In genomic region chr13:46716821-46717220, GRCh38 we compare ENCODE assay signal across 30 cellular contexts.
DNase-seq lines count a peak whose midpoint lies in the region; ATAC-seq and TF ChIP-seq lines count a peak whose summit lies in the region.
"Had no signal": no experiment of that assay in that cellular context is flagged by ENCODE, and none has a peak within 500 bp of the region (broad histone marks: within the 10 kb centered on the region; RNA-seq: fewer than 3 reads in every experiment).

No MANE protein-coding gene starts in this region.

- H3K4ac ChIP-seq in IMR-90 (ENCODE audit: low read depth, low read length): 0 out of 2 replicates have a peak overlapping the region, but pooled peaks have one; percentile 14

- no peaks in the 10 kb centered on the region for H3K9me3 Mint-ChIP-seq in nephron
- no peaks in the 10 kb centered on the region for H3K9me3 Mint-ChIP-seq in natural killer cell treated with Interleukin-12 subunit alpha and Interleukin-12 subunit beta and Interleukin-15 and Interleukin-18, amount 100 ng/mL, for 72 hours
- H3K9me3 Mint-ChIP-seq: activated CD4-positive, alpha-beta memory T cell treated with anti-CD3 and anti-CD28 coated beads for 36 hours; naive thymus-derived CD4-positive, alpha-beta T cell; T-helper 1 cell treated with Interleukin-12 subunit alpha and Interleukin-12 subunit beta and Interleukin-4 antibody, amounts not matched to agents 30 μg/mL and 1 μg/mL, for 36 hours had no signal

- H3K36me3 ChIP-seq in IMR-90 (ENCODE audit: control insufficient read depth, insufficient read depth, low read length) (peaks cover 8% of the 10 kb centered on the region), uterus (no peaks in the 10 kb centered on the region)
- H3K36me3 ChIP-seq: HAP-1 had no signal

- no peaks in the 10 kb centered on the region for H3K9me3 ChIP-seq in IMR-90 (ENCODE audit: control insufficient read depth, insufficient read depth, low read length)
- H3K9me3 ChIP-seq in uterus: no peaks in the 10 kb centered on the region
- H3K9me3 ChIP-seq: HAP-1, left ventricle myocardium inferior, upper lobe of right lung had no signal

- CTCF ChIA-PET in IMR-90 (lab: Yijun Ruan, JAX): interaction anchor here (0.6 kb wide), 1 partner anchor 890 kb away, joined by 10 read pairs; no protein-coding TSS in a partner anchor

- TF ChIP-seq POLR2A in IMR-90 (IDR thresholded peaks at IDR 0.05; ENCODE audit: low read depth, low read length): no peak
- TF ChIP-seq POLR2A in uterus (IDR thresholded peaks at IDR 0.05): no peak

- no peaks in the 10 kb centered on the region; the same call in 1 of the 2 replicates for H3K9me1 ChIP-seq in IMR-90 (ENCODE audit: insufficient read depth, low read length)

- H3K4me1 ChIP-seq in IMR-90 (ENCODE audit: control insufficient read depth, insufficient read depth, low read length) (0 out of 2 replicates have a peak, but pooled peaks cover 1% of the 10 kb centered on the region), uterus (peaks cover 0 to 6% of the 10 kb centered on the region in 2 donors)
- H3K4me1 ChIP-seq: HAP-1, upper lobe of right lung had no signal

- H2BK120ac ChIP-seq in IMR-90 (ENCODE audit: low read depth, low read length): no peak overlapping the region

- H4K91ac ChIP-seq in IMR-90 (ENCODE audit: insufficient read depth, low read depth, low read length): no peak overlapping the region

- peaks cover 4% of the 10 kb centered on the region for H3K36me3 Mint-ChIP-seq in nephron (ENCODE audit: low read depth)
- no peaks in the 10 kb centered on the region for H3K36me3 Mint-ChIP-seq in natural killer cell treated with Interleukin-12 subunit alpha and Interleukin-12 subunit beta and Interleukin-15 and Interleukin-18, amount 100 ng/mL, for 72 hours

- H4K5ac ChIP-seq in IMR-90 (ENCODE audit: low read depth, low read length): no peak overlapping the region

- dilution Hi-C loops in IMR-90 (cut with HindIII; ENCODE audit: low sequenced_read_pairs, unreplicated experiment): no loop called here

- H3K23ac ChIP-seq in IMR-90 (ENCODE audit: low read depth, low read length): no peak overlapping the region

- H3K9ac ChIP-seq in IMR-90 (ENCODE audit: low read depth, low read length): no peak overlapping the region

- H2AK5ac ChIP-seq in IMR-90 (ENCODE audit: low read depth, low read length): peak overlapping the region; percentile 75; the same call in 1 of the 2 replicates

- H2BK20ac ChIP-seq in IMR-90 (ENCODE audit: low read depth, low read length): no peak overlapping the region

- H3K4me3 Mint-ChIP-seq in nephron: no peak overlapping the region
- H3K4me3 Mint-ChIP-seq in natural killer cell treated with Interleukin-12 subunit alpha and Interleukin-12 subunit beta and Interleukin-15 and Interleukin-18, amount 100 ng/mL, for 72 hours: no peak overlapping the region
- H3K4me3 Mint-ChIP-seq: activated CD4-positive, alpha-beta memory T cell treated with anti-CD3 and anti-CD28 coated beads for 36 hours; naive thymus-derived CD4-positive, alpha-beta T cell; T-helper 1 cell treated with Interleukin-12 subunit alpha and Interleukin-12 subunit beta and Interleukin-4 antibody, amounts not matched to agents 30 μg/mL and 1 μg/mL, for 36 hours had no signal

- H3K56ac ChIP-seq in IMR-90 (ENCODE audit: extremely low read depth, insufficient read depth, low read length): no peak overlapping the region

- no peak overlapping the region for H3K27ac ChIP-seq in IMR-90 (ENCODE audit: insufficient read depth, low read length)
- H3K27ac ChIP-seq in uterus: no peak overlapping the region
- H3K27ac ChIP-seq: brain microvascular endothelial cell, C4-2B, dorsolateral prefrontal cortex, left ventricle myocardium inferior, RWPE1, upper lobe of right lung had no signal

- TF ChIP-seq CTCF in IMR-90 (conservative IDR thresholded peaks at IDR 0.05; ENCODE audit: low read depth, low read length): no peak
- TF ChIP-seq CTCF in nephron (IDR thresholded peaks at IDR 0.05; ENCODE audit: unreplicated experiment in 3 of 3): no peak
- no peak for TF ChIP-seq CTCF in uterus (IDR thresholded peaks at IDR 0.05)

- H3K79me1 ChIP-seq in IMR-90 (ENCODE audit: low read depth in 1 of 2, low read length in 2 of 2): peaks cover 4% of the 10 kb centered on the region in 2 experiments; a peak in 2 of 4 replicates

- H3K4me3 ChIP-seq in IMR-90 (ENCODE audit: insufficient read depth, low read depth, low read length) (no peak overlapping the region), uterus (no peak overlapping the region)
- H3K4me3 ChIP-seq: dorsolateral prefrontal cortex, HAP-1, left ventricle myocardium inferior, upper lobe of right lung had no signal

- intact Hi-C loops in IMR-90 (cut with micrococcal nuclease): loop anchor here (1.0 kb wide), 1 partner anchor 224 kb away; no protein-coding TSS in a partner anchor
- intact Hi-C loops in uterus (cut with DNase I; ENCODE audit: low total_unique reads): no loop called here

- H3K27me3 ChIP-seq in IMR-90 (ENCODE audit: control insufficient read depth, insufficient read depth, low read length) (no peaks in the 10 kb centered on the region), uterus (no peaks in the 10 kb centered on the region)
- H3K27me3 ChIP-seq: brain microvascular endothelial cell, upper lobe of right lung had no signal

- in situ Hi-C loops in IMR-90 (cut with MboI; ENCODE audit: low sequenced_read_pairs): no loop called here

- no peak overlapping the region; the same call in 2 of the 3 replicates for H2BK15ac ChIP-seq in IMR-90 (ENCODE audit: low read depth, low read length)

- H3K14ac ChIP-seq in IMR-90 (replicated peaks; ENCODE audit: low read depth, low read length): no peak overlapping the region

- H3K27ac Mint-ChIP-seq in nephron: peak overlapping the region in 2 of 3 experiments; percentile 34 to 43
- no peak overlapping the region for H3K27ac Mint-ChIP-seq in natural killer cell treated with Interleukin-12 subunit alpha and Interleukin-12 subunit beta and Interleukin-15 and Interleukin-18, amount 100 ng/mL, for 72 hours
- H3K27ac Mint-ChIP-seq: activated CD4-positive, alpha-beta memory T cell treated with anti-CD3 and anti-CD28 coated beads for 36 hours; naive thymus-derived CD4-positive, alpha-beta T cell; T-helper 1 cell treated with Interleukin-12 subunit alpha and Interleukin-12 subunit beta and Interleukin-4 antibody, amounts not matched to agents 30 μg/mL and 1 μg/mL, for 36 hours had no signal

- no peak overlapping the region for H2AK9ac ChIP-seq in IMR-90 (replicated peaks; ENCODE audit: low read depth, low read length, poor library complexity)

- DNase-seq in IMR-90 (no peak), amniotic epithelial cell (ENCODE audit: low read depth) (peak; percentile 37), glomerular endothelial cell (ENCODE audit: extremely low read depth, low read depth, low spot score) (peak; percentile 55), uterus (no peak), NOMO-1 treated with dmso at 0.1 percent for 144 hours (lab: John Stamatoyannopoulos, UW; ENCODE audit: unreplicated experiment) (no peak)
- DNase-seq in natural killer cell treated with Interleukin-12 subunit alpha and Interleukin-12 subunit beta and Interleukin-15 and Interleukin-18, amount 100 ng/mL, for 72 hours (ENCODE audit: low spot score): no peak
- DNase-seq: activated CD4-positive, alpha-beta memory T cell treated with anti-CD3 and anti-CD28 coated beads for 36 hours; activated naive CD4-positive, alpha-beta T cell treated with Interleukin-2 at 50 U/mL for 16 hours; brain microvascular endothelial cell; cerebellar nuclear complex; DMS79; dorsolateral prefrontal cortex; GDM1; left ventricle myocardium inferior; naive thymus-derived CD4-positive, alpha-beta T cell; NCI-H1105; NCI-H187; NCI-H2171; NCI-H510A treated with DMSO at 0.1 percent for 48 hours; occipital lobe; small intestine; stimulated activated naive CD4-positive, alpha-beta T cell treated with Interleukin-2 at 50 U/mL for 16 hours; upper lobe of right lung had no signal

- no peak overlapping the region for H3K18ac ChIP-seq in IMR-90 (ENCODE audit: low read depth, low read length)

- peaks cover 27% of the 10 kb centered on the region for H3K4me1 Mint-ChIP-seq in nephron
- H3K4me1 Mint-ChIP-seq in natural killer cell treated with Interleukin-12 subunit alpha and Interleukin-12 subunit beta and Interleukin-15 and Interleukin-18, amount 100 ng/mL, for 72 hours (ENCODE audit: low read depth in 2 of 2): peaks cover 0 to 3% of the 10 kb centered on the region in 2 donors
- H3K4me1 Mint-ChIP-seq: naive thymus-derived CD4-positive, alpha-beta T cell had no signal

- H3K4me2 ChIP-seq in IMR-90 (ENCODE audit: low read depth, low read length): no peak overlapping the region; the same call in 1 of the 2 replicates

- no peak for TF ChIP-seq RAD21 in IMR-90 (IDR thresholded peaks at IDR 0.05; ENCODE audit: low read length)

- no TSS peak for BruUV-seq in IMR-90 (replicated peaks; lab: Mats Ljungman, UMichigan)

- no peak for ATAC-seq in IMR-90 (ENCODE audit: low read depth)
- ATAC-seq in HG03571 (IDR thresholded peaks at IDR 0.05; ENCODE audit: unreplicated experiment): no peak
- ATAC-seq in natural killer cell treated with Interleukin-12 subunit alpha and Interleukin-12 subunit beta and Interleukin-15 and Interleukin-18, amount 100 ng/mL, for 72 hours: no peak
- ATAC-seq: activated CD4-positive, CD25-positive, alpha-beta regulatory T cell treated with anti-CD3 and anti-CD28 coated beads, Interleukin-2, amount 50 U/mL, for 24 hours; naive thymus-derived CD4-positive, alpha-beta T cell; upper lobe of right lung had no signal

- WGBS in IMR-90 (ENCODE audit: extremely low coverage in 2 of 2, insufficient read length in 1 of 2), 2 experiments: no CpG with 5 or more reads among the region's 1 CpG

- H2AFZ ChIP-seq in IMR-90 (replicated peaks; ENCODE audit: low read length, poor library complexity): no peak overlapping the region

- H4K20me1 ChIP-seq in IMR-90 (ENCODE audit: insufficient read depth, low read length): no peaks in the 10 kb centered on the region

- H4K8ac ChIP-seq in IMR-90 (ENCODE audit: low read depth in 2 of 2, low read length in 2 of 2): peak overlapping the region in 1 of 2 experiments; percentile 47; a peak in 1 of 4 replicates

- POLR2A ChIA-PET in IMR-90 (lab: Charles Lee; ENCODE audit: unreplicated experiment): interaction anchor here (0.6 kb wide), 1 partner anchor 283 kb away, joined by 3 read pairs; no protein-coding TSS in a partner anchor

- H3K27me3 Mint-ChIP-seq in nephron (ENCODE audit: low read depth): no peaks in the 10 kb centered on the region
- H3K27me3 Mint-ChIP-seq in natural killer cell treated with Interleukin-12 subunit alpha and Interleukin-12 subunit beta and Interleukin-15 and Interleukin-18, amount 100 ng/mL, for 72 hours: no peaks in the 10 kb centered on the region
- H3K27me3 Mint-ChIP-seq: activated CD4-positive, alpha-beta memory T cell treated with anti-CD3 and anti-CD28 coated beads for 36 hours; naive thymus-derived CD4-positive, alpha-beta T cell had no signal

- H2BK5ac ChIP-seq in IMR-90 (ENCODE audit: low read depth, low read length, poor library complexity, severe bottlenecking): no peak overlapping the region

Comparison
In these comparisons a context has a peak if more than half of its experiments do, and no peak if none do; other contexts are left out.
1. DNase-seq: peak in amniotic epithelial cell (single experiment) and glomerular endothelial cell (single experiment); none in IMR-90 (single experiment), uterus (0 of 2), natural killer cell treated with Interleukin-12 subunit alpha and Interleukin-12 subunit beta and Interleukin-15 and Interleukin-18, amount 100 ng/mL, for 72 hours (single experiment) and NOMO-1 treated with dmso at 0.1 percent for 144 hours (single experiment).
2. H3K27ac Mint-ChIP-seq: peak in nephron (2 of 3); none in natural killer cell treated with Interleukin-12 subunit alpha and Interleukin-12 subunit beta and Interleukin-15 and Interleukin-18, amount 100 ng/mL, for 72 hours (0 of 2).